In genomic region chr19:11194173-11194572, GRCh38 we compare ENCODE assay signal across 15 cellular contexts. TPM values are rescaled to one million over a fixed set of nuclear protein-coding genes. Genes with fewer than 3 reads are reported as not detected.
DNase-seq lines count a peak whose midpoint lies in the region; TF ChIP-seq lines count a peak whose summit lies in the region.
"Had no signal": no experiment of that assay in that cellular context is flagged by ENCODE, and none has a peak within 500 bp of the region (broad histone marks: within the 10 kb centered on the region; RNA-seq: fewer than 3 reads in every experiment).

No MANE protein-coding gene starts in this region.

- H2BK5ac ChIP-seq in mesenchymal stem cell (ENCODE audit: low read depth, low read length, poor library complexity, severe bottlenecking): no peak overlapping the region

- H3K27ac Mint-ChIP-seq in chondrocyte (ENCODE audit: unreplicated experiment): peak overlapping the region; percentile 65
- H3K27ac Mint-ChIP-seq: activated B cell treated with CpG ODN at 0.5 μM for 24 hours; CD8-positive, alpha-beta memory T cell had no signal

- H3K79me1 ChIP-seq in mesenchymal stem cell (replicated peaks; ENCODE audit: low read length, poor library complexity, severe bottlenecking): peaks cover 2% of the 10 kb centered on the region

- peak overlapping the region; percentile 17 for H3K27ac ChIP-seq in mesenchymal stem cell (ENCODE audit: low read length, poor library complexity, severe bottlenecking)
- H3K27ac ChIP-seq in suprapubic skin: peak overlapping the region; percentile 45
- H3K27ac ChIP-seq: epithelial cell of prostate had no signal

- H3K4ac ChIP-seq in mesenchymal stem cell (ENCODE audit: low read depth in 1 of 2, low read length in 2 of 2): peak overlapping the region in 1 of 2 experiments; percentile 26

- H2AK5ac ChIP-seq in mesenchymal stem cell (ENCODE audit: low read length, severe bottlenecking): no peak overlapping the region

- H3K4me1 Mint-ChIP-seq in chondrocyte (ENCODE audit: low read depth): peaks cover 64% of the 10 kb centered on the region

- H3K36me3 ChIP-seq in mesenchymal stem cell (ENCODE audit: control insufficient read depth in 1 of 2, insufficient read depth in 2 of 2, low read depth in 1 of 2, low read length in 2 of 2): peaks cover 45 to 61% of the 10 kb centered on the region in 2 experiments
- H3K36me3 ChIP-seq in suprapubic skin: peaks cover 17% of the 10 kb centered on the region
- H3K36me3 ChIP-seq in MG63: peaks cover 61% of the 10 kb centered on the region

- H3K4me3 ChIP-seq in HFF-Myc (replicated peaks; ENCODE audit: low read depth, low read length) (peak overlapping the region; percentile 79), mesenchymal stem cell (ENCODE audit: insufficient read depth in 1 of 2, low read depth in 1 of 2, low read length in 2 of 2) (peak overlapping the region in 1 of 2 experiments; percentile 96), suprapubic skin (peak overlapping the region; percentile 79), MG63 (no peak overlapping the region)

- peak overlapping the region in 1 of 2 experiments; percentile 31 for H2BK12ac ChIP-seq in mesenchymal stem cell (ENCODE audit: low read length in 2 of 2)

- WGBS in mesenchymal stem cell: 85% methylated on average over 8 of the region's 8 CpGs
- 68% methylated on average over 8 of the region's 8 CpGs for WGBS in suprapubic skin

- peak overlapping the region; percentile 71 for H2BK15ac ChIP-seq in mesenchymal stem cell (ENCODE audit: low read depth, poor library complexity, severe bottlenecking)

- H4K91ac ChIP-seq in mesenchymal stem cell (ENCODE audit: low read length): peak overlapping the region; percentile 9

- H3K18ac ChIP-seq in mesenchymal stem cell (ENCODE audit: low read depth in 1 of 2, low read length in 2 of 2): peak overlapping the region; percentile 59 to 94

- H3K4me3 Mint-ChIP-seq in chondrocyte (ENCODE audit: unreplicated experiment): peak overlapping the region; percentile 92
- H3K4me3 Mint-ChIP-seq: activated B cell treated with CpG ODN at 0.5 μM for 24 hours; CD8-positive, alpha-beta memory T cell had no signal

- peak overlapping the region; percentile 61 for H3K9ac ChIP-seq in mesenchymal stem cell (ENCODE audit: low read length)

- peaks cover 11% of the 10 kb centered on the region for H3K36me3 Mint-ChIP-seq in chondrocyte (ENCODE audit: low read depth)
- H3K36me3 Mint-ChIP-seq: activated naive CD4-positive, alpha-beta T cell treated with anti-CD3 and anti-CD28 coated beads, Interleukin-2, amount 10 ng/mL, durations not matched to agents 7 days and 5 days; CD8-positive, alpha-beta memory T cell had no signal

- TF ChIP-seq CTCF in HFF-Myc (IDR thresholded peaks at IDR 0.05; ENCODE audit: low read depth, low read length, missing control alignments): no peak
- TF ChIP-seq CTCF in chondrocyte (IDR thresholded peaks at IDR 0.05): no peak
- no peak for TF ChIP-seq CTCF in suprapubic skin (IDR thresholded peaks at IDR 0.05)

- peak overlapping the region; percentile 37 for H2BK120ac ChIP-seq in mesenchymal stem cell (ENCODE audit: low read depth, low read length)

- DNase-seq in HFF-Myc (ENCODE audit: extremely low read depth, low read depth) (no peak), chondrocyte (ENCODE audit: low spot score) (no peak), mesenchymal stem cell (no peak), suprapubic skin (ENCODE audit: low spot score in 2 of 2) (no peak), NCI-H2107 (lab: John Stamatoyannopoulos, UW) (no peak), MG63 (no peak), NCI-H345 (lab: John Stamatoyannopoulos, UW) (no peak), NCI-H2196 (lab: John Stamatoyannopoulos, UW; ENCODE audit: unreplicated experiment) (no peak)
- DNase-seq: activated B cell treated with CpG ODN at 0.5 μM for 24 hours; activated naive CD4-positive, alpha-beta T cell treated with anti-CD3 and anti-CD28 coated beads, Interleukin-2, amount 10 ng/mL, durations not matched to agents 7 days and 5 days; caudate nucleus; CD8-positive, alpha-beta memory T cell; mesendoderm; occipital lobe had no signal

- H4K8ac ChIP-seq in mesenchymal stem cell (ENCODE audit: low read length): peak overlapping the region; percentile 76

- H3K4me1 ChIP-seq in mesenchymal stem cell (ENCODE audit: control insufficient read depth, insufficient read depth, low read depth, low read length): peaks cover 45% of the 10 kb centered on the region
- H3K4me1 ChIP-seq in suprapubic skin: peaks cover 77% of the 10 kb centered on the region

- no peak for TF ChIP-seq POLR2A in suprapubic skin (IDR thresholded peaks at IDR 0.05)

- H3K9me3 ChIP-seq in mesenchymal stem cell (ENCODE audit: control insufficient read depth, low read length): no peaks in the 10 kb centered on the region
- no peaks in the 10 kb centered on the region for H3K9me3 ChIP-seq in suprapubic skin
- H3K9me3 ChIP-seq in MG63: no peaks in the 10 kb centered on the region

- H3K27me3 Mint-ChIP-seq in chondrocyte (ENCODE audit: low read depth): no peaks in the 10 kb centered on the region

- H3K14ac ChIP-seq in mesenchymal stem cell (ENCODE audit: low read length in 2 of 2): peak overlapping the region in 1 of 2 experiments; percentile 53

- no peak overlapping the region for H3K23ac ChIP-seq in mesenchymal stem cell (ENCODE audit: low read length in 2 of 2)

- TF ChIP-seq EP300 in suprapubic skin (IDR thresholded peaks at IDR 0.05): no peak

- H3K4me2 ChIP-seq in mesenchymal stem cell (ENCODE audit: low read length, poor library complexity, severe bottlenecking): no peak overlapping the region

- H3K9me3 Mint-ChIP-seq in chondrocyte (ENCODE audit: low read depth): no peaks in the 10 kb centered on the region
- H3K9me3 Mint-ChIP-seq: activated B cell treated with CpG ODN at 0.5 μM for 24 hours; activated naive CD4-positive, alpha-beta T cell treated with anti-CD3 and anti-CD28 coated beads, Interleukin-2, amount 10 ng/mL, durations not matched to agents 7 days and 5 days; CD8-positive, alpha-beta memory T cell had no signal

- no peak overlapping the region for H2AFZ ChIP-seq in mesenchymal stem cell (ENCODE audit: low read depth, low read length)

- H3K27me3 ChIP-seq in mesenchymal stem cell (ENCODE audit: control insufficient read depth in 1 of 2, insufficient read depth in 1 of 2, low read length in 2 of 2) (no peaks in the 10 kb centered on the region), suprapubic skin (no peaks in the 10 kb centered on the region), MG63 (no peaks in the 10 kb centered on the region)

RNA-seq across cellular contexts. Expression of gene KANK2, which starts 3.2 kb away (rescaled TPM):
- total RNA-seq in chondrocyte: 238 to 345 TPM (median 243 TPM) in 3 replicates
- 197 TPM for polyA plus RNA-seq in mesenchymal stem cell (2013, experiment 1 of 2)
- polyA plus RNA-seq in mesenchymal stem cell (2013, experiment 2 of 2): 192 TPM
- total RNA-seq in suprapubic skin: 10 to 100 TPM; 42.5 to 75.5 (median 65.1) TPM
- total RNA-seq in MG63 (2014; rRNA removed; shearing (Covaris generic); ENCODE audit: low replicate concordance): 81.9 and 86.7 TPM in 2 replicates

RNA-seq across cellular contexts. Expression of gene SPC24, which starts 38.6 kb away (rescaled TPM):
- total RNA-seq in chondrocyte (8.3 to 22.9 TPM (median 8.4 TPM) in 3 replicates), suprapubic skin (1 to 10 TPM; 1.8 to 4.0 (median 3.7) TPM)
- 3.2 TPM for polyA plus RNA-seq in mesenchymal stem cell (2013, experiment 1 of 2)
- polyA plus RNA-seq in mesenchymal stem cell (2013, experiment 2 of 2): 3.0 TPM
- total RNA-seq in MG63 (2014; rRNA removed; shearing (Covaris generic); ENCODE audit: low replicate concordance): 69.7 and 113 TPM in 2 replicates
- polyA plus RNA-seq: CD8-positive, alpha-beta memory T cell had no signal

RNA-seq across cellular contexts. Expression of gene ANGPTL8, which starts 45.2 kb away (rescaled TPM):
- not detected in 3 replicates for total RNA-seq in chondrocyte
- 0.18 TPM for polyA plus RNA-seq in mesenchymal stem cell (2013, experiment 1 of 2)
- polyA plus RNA-seq in mesenchymal stem cell (2013, experiment 2 of 2): not detected
- not detected for total RNA-seq in suprapubic skin
- total RNA-seq in MG63 (2014; rRNA removed; shearing (Covaris generic); ENCODE audit: low replicate concordance): not detected in 2 replicates
- total RNA-seq: activated B cell treated with CpG ODN at 0.5 μM for 24 hours; CD8-positive, alpha-beta memory T cell; occipital lobe had no signal
- polyA plus RNA-seq: CD8-positive, alpha-beta memory T cell had no signal
